ENCODE assay signal across 2 cellular contexts in the genomic region with DNA sequence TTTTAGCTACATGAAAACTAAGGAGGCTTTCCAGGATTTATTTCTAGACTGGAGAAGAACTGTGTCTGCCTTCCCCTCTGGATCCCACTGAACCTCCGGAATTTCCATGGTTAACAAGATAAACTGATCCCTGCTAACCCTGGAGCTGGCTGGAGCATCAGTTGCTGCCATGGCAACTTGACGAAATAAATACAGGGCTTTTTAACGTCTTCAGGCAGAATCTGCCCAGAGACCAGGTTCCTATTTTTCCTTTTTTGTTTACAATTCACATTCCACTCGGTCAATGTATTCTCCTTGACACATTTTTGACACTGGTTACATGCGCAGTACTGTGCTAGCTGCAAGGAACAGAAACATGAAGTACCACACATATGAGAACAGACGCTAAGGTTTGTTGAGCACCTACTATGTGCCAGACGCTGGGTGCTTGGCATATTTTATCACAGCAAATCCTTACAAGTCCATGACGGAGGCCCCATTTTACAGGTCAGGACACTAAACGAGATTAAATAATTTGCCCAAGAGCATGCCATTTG.
TF ChIP-seq lines count a peak whose summit lies in the region.

No MANE protein-coding gene starts in this region.

TF ChIP-seq in HCT116, 20 proteins besides CTCF, POLR2A, EP300 and RAD21 (continued from another document):
- no peak for TF ChIP-seq SIN3A (IDR thresholded peaks at IDR 0.05; ENCODE audit: low read depth)
- TF ChIP-seq, protein P1, sequence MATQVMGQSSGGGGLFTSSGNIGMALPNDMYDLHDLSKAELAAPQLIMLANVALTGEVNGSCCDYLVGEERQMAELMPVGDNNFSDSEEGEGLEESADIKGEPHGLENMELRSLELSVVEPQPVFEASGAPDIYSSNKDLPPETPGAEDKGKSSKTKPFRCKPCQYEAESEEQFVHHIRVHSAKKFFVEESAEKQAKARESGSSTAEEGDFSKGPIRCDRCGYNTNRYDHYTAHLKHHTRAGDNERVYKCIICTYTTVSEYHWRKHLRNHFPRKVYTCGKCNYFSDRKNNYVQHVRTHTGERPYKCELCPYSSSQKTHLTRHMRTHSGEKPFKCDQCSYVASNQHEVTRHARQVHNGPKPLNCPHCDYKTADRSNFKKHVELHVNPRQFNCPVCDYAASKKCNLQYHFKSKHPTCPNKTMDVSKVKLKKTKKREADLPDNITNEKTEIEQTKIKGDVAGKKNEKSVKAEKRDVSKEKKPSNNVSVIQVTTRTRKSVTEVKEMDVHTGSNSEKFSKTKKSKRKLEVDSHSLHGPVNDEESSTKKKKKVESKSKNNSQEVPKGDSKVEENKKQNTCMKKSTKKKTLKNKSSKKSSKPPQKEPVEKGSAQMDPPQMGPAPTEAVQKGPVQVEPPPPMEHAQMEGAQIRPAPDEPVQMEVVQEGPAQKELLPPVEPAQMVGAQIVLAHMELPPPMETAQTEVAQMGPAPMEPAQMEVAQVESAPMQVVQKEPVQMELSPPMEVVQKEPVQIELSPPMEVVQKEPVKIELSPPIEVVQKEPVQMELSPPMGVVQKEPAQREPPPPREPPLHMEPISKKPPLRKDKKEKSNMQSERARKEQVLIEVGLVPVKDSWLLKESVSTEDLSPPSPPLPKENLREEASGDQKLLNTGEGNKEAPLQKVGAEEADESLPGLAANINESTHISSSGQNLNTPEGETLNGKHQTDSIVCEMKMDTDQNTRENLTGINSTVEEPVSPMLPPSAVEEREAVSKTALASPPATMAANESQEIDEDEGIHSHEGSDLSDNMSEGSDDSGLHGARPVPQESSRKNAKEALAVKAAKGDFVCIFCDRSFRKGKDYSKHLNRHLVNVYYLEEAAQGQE (IDR thresholded peaks at IDR 0.05; ENCODE audit: low read depth) = no peak
- TF ChIP-seq EZH2phosphoT487 (IDR thresholded peaks at IDR 0.05; ENCODE audit: borderline replicate concordance) = no peak
- no peak for TF ChIP-seq ELF1 (IDR thresholded peaks at IDR 0.05; ENCODE audit: borderline replicate concordance, low read depth)
- TF ChIP-seq, protein P2, sequence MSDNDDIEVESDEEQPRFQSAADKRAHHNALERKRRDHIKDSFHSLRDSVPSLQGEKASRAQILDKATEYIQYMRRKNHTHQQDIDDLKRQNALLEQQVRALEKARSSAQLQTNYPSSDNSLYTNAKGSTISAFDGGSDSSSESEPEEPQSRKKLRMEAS (IDR thresholded peaks at IDR 0.05) = no peak
- TF ChIP-seq EZH2 (IDR thresholded peaks at IDR 0.05) = no peak
- TF ChIP-seq, protein P3, sequence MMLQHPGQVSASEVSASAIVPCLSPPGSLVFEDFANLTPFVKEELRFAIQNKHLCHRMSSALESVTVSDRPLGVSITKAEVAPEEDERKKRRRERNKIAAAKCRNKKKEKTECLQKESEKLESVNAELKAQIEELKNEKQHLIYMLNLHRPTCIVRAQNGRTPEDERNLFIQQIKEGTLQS (IDR thresholded peaks at IDR 0.05) = no peak
- no peak for TF ChIP-seq POLR2AphosphoS5 (IDR thresholded peaks at IDR 0.05; ENCODE audit: low read depth, low read length)
- no peak for TF ChIP-seq ZFX (IDR thresholded peaks at IDR 0.05)

TF ChIP-seq in HEK293T, 16 proteins besides CTCF, POLR2A, EP300 and RAD21 (continued from another document):
- TF ChIP-seq, protein P4, sequence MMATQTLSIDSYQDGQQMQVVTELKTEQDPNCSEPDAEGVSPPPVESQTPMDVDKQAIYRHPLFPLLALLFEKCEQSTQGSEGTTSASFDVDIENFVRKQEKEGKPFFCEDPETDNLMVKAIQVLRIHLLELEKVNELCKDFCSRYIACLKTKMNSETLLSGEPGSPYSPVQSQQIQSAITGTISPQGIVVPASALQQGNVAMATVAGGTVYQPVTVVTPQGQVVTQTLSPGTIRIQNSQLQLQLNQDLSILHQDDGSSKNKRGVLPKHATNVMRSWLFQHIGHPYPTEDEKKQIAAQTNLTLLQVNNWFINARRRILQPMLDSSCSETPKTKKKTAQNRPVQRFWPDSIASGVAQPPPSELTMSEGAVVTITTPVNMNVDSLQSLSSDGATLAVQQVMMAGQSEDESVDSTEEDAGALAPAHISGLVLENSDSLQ (IDR thresholded peaks at IDR 0.05) = no peak
- TF ChIP-seq ZNF384 (IDR thresholded peaks at IDR 0.05) = no peak
- TF ChIP-seq FOXM1 (IDR thresholded peaks at IDR 0.05; ENCODE audit: borderline replicate concordance) = no peak
- TF ChIP-seq HDGF (IDR thresholded peaks at IDR 0.05; ENCODE audit: borderline replicate concordance) = no peak
- TF ChIP-seq SUZ12 (IDR thresholded peaks at IDR 0.05) = no peak
- no peak for TF ChIP-seq FOXA1 (IDR thresholded peaks at IDR 0.05)
- TF ChIP-seq TARDBP (IDR thresholded peaks at IDR 0.05) = no peak
- TF ChIP-seq FOXK2 (IDR thresholded peaks at IDR 0.05) = no peak
- TF ChIP-seq NFRKB (IDR thresholded peaks at IDR 0.05) = no peak
- TF ChIP-seq SP1 (IDR thresholded peaks at IDR 0.05) = no peak
- TF ChIP-seq L3MBTL2 (conservative IDR thresholded peaks at IDR 0.05) = no peak
